ENCODE assay signal across 1 cellular context in the genomic region with DNA sequence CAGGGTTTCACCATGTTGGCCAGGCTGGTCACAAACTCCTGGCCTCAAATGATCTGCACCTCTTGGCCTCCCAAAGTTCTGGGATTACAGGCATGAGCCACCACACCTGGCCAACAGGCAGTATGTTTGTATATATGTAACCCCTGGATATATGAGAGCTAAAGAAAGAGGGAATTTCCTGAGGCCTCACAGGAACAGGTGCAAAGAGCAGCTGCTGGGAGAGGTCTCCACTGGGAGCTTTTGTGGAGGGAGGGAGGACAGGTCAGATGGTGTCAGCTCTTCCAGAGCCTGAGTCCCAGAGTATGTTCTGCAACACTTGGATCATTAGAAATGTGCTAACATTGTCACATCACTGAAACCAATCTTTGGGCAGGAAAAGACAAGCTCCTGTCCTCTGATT.
A peak's percentile ranks its signal among the peaks of the same experiment; 100 is the strongest.
TF ChIP-seq lines count a peak whose summit lies in the region.

No MANE protein-coding gene starts in this region.

TF ChIP-seq in HepG2, 621 proteins besides CTCF, POLR2A, EP300 and RAD21 (continued from another document):
- TF ChIP-seq PATZ1 (CRISPR knock-in tag; IDR thresholded peaks at IDR 0.05) (peak; percentile 56; the same call in 1 of the 2 replicates), ZNF552 (CRISPR knock-in tag; IDR thresholded peaks at IDR 0.05; ENCODE audit: borderline replicate concordance) (no peak), ZNF816 (CRISPR knock-in tag; IDR thresholded peaks at IDR 0.05; ENCODE audit: borderline replicate concordance) (no peak), ZNF333 (CRISPR knock-in tag; IDR thresholded peaks at IDR 0.05; ENCODE audit: borderline replicate concordance) (no peak), ZNF746 (CRISPR knock-in tag; IDR thresholded peaks at IDR 0.05) (no peak), PRMT3 (CRISPR knock-in tag; IDR thresholded peaks at IDR 0.05; ENCODE audit: borderline replicate concordance, low read depth) (no peak), NFKBIZ (CRISPR knock-in tag; IDR thresholded peaks at IDR 0.05) (no peak), ZNF292 (CRISPR knock-in tag; IDR thresholded peaks at IDR 0.05; ENCODE audit: borderline replicate concordance, low read depth) (0 out of 2 replicates have a peak, but pooled peaks have one; percentile 59), ZNF616 (CRISPR knock-in tag; IDR thresholded peaks at IDR 0.05; ENCODE audit: low read depth) (no peak)
